ENCODE assay signal across 8 cellular contexts in the genomic region with DNA sequence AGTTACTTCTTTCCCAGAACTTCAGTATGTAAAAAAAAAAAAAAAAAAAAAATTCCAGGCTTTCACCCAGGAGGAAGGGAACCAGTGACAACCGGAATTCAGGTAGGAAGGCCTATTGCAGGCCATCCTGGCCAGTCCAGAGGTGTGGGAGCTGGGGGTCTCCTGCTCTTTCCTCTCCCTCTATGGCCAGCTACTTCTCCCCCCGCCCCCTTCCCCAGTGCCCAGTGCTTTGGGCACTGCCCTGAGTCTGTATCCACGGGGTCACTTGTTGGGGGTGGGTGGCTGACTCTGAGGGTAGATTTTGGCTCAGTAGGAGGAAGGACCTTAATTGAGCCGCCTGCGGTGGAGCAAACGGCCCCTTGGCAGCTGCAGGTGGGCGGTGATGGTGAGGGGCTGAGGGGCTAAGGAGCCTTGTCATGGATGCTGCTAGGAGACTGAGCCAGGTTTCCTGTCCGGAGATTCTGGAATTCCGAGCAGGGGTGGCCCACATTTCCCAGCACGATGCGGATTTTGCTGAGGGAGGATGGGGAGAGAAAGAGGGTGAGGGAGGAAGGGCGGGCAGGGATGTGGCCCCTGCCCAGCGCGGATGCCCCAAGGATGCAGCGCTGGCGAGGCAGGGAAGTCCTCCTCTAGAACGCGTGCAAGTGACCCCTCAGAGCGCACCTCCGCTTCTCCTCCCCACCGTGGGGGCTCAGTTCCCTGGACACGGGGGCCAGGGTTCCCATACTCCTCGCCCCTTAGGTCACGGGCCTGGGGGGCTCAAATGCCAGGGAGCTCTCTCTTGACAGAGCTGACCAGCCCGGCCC. TPM values are rescaled to one million over a fixed set of nuclear protein-coding genes. Genes with fewer than 3 reads are reported as not detected.
A peak's percentile ranks its signal among the peaks of the same experiment; 100 is the strongest.
DNase-seq lines count a peak whose midpoint lies in the region; ATAC-seq and TF ChIP-seq lines count a peak whose summit lies in the region.

No MANE protein-coding gene starts in this region.

- DNase-seq in WERI-Rb-1 = no peak
- DNase-seq in cardiac muscle cell (ENCODE audit: low read depth in 1 of 2, low spot score in 1 of 2) = no peak
- no peak for DNase-seq in HT-29 (ENCODE audit: low spot score)
- DNase-seq in NCI-H2227 treated with DMSO at 0.1 percent for 48 hours (lab: John Stamatoyannopoulos, UW) = no peak

- peak overlapping the region; percentile 82 for H3K27ac ChIP-seq in WERI-Rb-1
- H3K27ac ChIP-seq in cardiac muscle cell = peak overlapping the region; percentile 82
- peak overlapping the region; percentile 87 for H3K27ac ChIP-seq in rectal smooth muscle tissue (ENCODE audit: low read depth, low read length)

- H3K36me3 ChIP-seq in WERI-Rb-1 = no peaks in the 10 kb centered on the region; the same call in 1 of the 2 replicates
- H3K36me3 ChIP-seq in cardiac muscle cell = no peaks in the 10 kb centered on the region
- no peaks in the 10 kb centered on the region for H3K36me3 ChIP-seq in rectal smooth muscle tissue (ENCODE audit: control insufficient read depth, insufficient read depth, low read length)

- peak overlapping the region; percentile 89 for H3K9ac ChIP-seq in rectal smooth muscle tissue (ENCODE audit: low read length)

- H3K27me3 ChIP-seq in WERI-Rb-1 (ENCODE audit: insufficient read depth, low read depth, severe bottlenecking) (no peaks in the 10 kb centered on the region), cardiac muscle cell (no peaks in the 10 kb centered on the region), rectal smooth muscle tissue (ENCODE audit: control insufficient read depth, insufficient read depth, low read length) (no peaks in the 10 kb centered on the region)

- H3K4me1 ChIP-seq in cardiac muscle cell (ENCODE audit: low read depth) = peaks cover 8% of the 10 kb centered on the region
- peaks cover 13% of the 10 kb centered on the region for H3K4me1 ChIP-seq in rectal smooth muscle tissue (ENCODE audit: control insufficient read depth, insufficient read depth, low read length)

- peaks cover 3% of the 10 kb centered on the region for H3K9me3 ChIP-seq in WERI-Rb-1 (ENCODE audit: severe bottlenecking)
- no peaks in the 10 kb centered on the region for H3K9me3 ChIP-seq in cardiac muscle cell (ENCODE audit: low read depth)

- no peak for TF ChIP-seq CTCF in WERI-Rb-1 (IDR thresholded peaks at IDR 0.05; ENCODE audit: low read depth, low read length)
- no peak for TF ChIP-seq CTCF in cardiac muscle cell (IDR thresholded peaks at IDR 0.05; ENCODE audit: low read depth, low read length)

- H3K4me3 ChIP-seq in GM08714 (ENCODE audit: low read length) (peak overlapping the region; percentile 64; the same call in 1 of the 2 replicates), WERI-Rb-1 (ENCODE audit: low read depth, low read length) (peak overlapping the region; percentile 62), cardiac muscle cell (peak overlapping the region; percentile 99), rectal smooth muscle tissue (ENCODE audit: low read length) (peak overlapping the region; percentile 78)

- ATAC-seq in HG03280 (IDR thresholded peaks at IDR 0.05; ENCODE audit: unreplicated experiment) = no peak
- no peak for ATAC-seq in HG03045 (IDR thresholded peaks at IDR 0.05; ENCODE audit: unreplicated experiment)

RNA-seq across cellular contexts. Expression of gene PHF2, which starts 1.3 kb away (rescaled TPM):
- 24.1 and 33.7 TPM in 2 replicates for total RNA-seq in cardiac muscle cell
- 14.1 and 20.8 TPM in 2 replicates for polyA plus RNA-seq in cardiac muscle cell
- total RNA-seq in HT-29 (2014; rRNA removed; shearing (Covaris generic)) = 13.3 and 14.2 TPM in 2 replicates
